ENCODE assay signal across 8 cellular contexts in the genomic region with DNA sequence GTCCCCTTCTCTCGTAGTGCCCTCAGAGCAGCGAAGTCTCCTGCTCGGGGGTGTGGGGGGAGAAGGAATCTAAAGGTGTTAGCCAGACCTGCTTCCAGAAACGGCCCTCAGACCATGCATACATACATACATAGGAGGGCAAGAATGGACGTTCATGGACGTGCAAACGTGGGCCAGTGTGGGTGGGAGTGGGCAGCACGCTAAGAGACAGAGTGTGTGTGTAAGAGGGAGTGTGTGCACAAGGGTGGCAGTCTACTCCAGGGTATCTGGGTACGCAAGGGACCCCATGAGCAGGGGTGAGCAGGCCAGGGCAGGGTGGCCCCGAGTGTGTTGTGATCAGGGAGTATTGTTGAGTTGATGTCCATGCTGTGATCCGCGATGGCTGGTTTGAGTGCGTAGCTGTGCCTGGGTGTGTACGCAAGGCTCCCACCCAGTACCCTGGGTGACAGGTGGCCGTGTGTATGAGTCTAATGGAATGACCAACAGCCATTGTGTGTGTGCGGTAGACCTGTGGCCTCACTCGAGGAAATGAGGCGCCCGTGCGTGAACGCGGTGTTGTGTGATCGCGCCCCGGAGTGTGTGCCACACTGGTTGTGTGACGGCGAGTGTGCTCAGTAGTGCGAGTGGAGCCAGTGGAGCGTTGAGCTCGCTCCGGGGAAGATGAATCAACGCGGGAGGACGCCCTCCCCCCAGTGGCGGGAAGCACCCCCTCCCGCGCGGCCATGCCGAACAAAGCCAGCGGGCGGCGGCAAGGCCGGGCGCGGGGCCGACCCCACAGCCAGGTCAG. TPM values are rescaled to one million over a fixed set of nuclear protein-coding genes. Genes with fewer than 3 reads are reported as not detected.
DNase-seq lines count a peak whose midpoint lies in the region; ATAC-seq and TF ChIP-seq lines count a peak whose summit lies in the region.

No MANE protein-coding gene starts in this region.

- H3K27ac Mint-ChIP-seq in activated CD4-positive, alpha-beta memory T cell treated with anti-CD3 and anti-CD28 coated beads for 36 hours: peak overlapping the region; percentile 62

- peak; percentile 40 for DNase-seq in activated T-cell treated with anti-CD3 and anti-CD28 coated beads, Interleukin-2, amount 50 U/mL, for 1 hour
- DNase-seq in activated T-cell treated with anti-CD3 and anti-CD28 coated beads for 4 hours: no peak
- DNase-seq in activated CD4-positive, alpha-beta memory T cell treated with anti-CD3 and anti-CD28 coated beads for 36 hours: peak; percentile 35
- no peak for DNase-seq in left ventricle myocardium inferior
- DNase-seq in stimulated activated CD8-positive, alpha-beta memory T cell treated with anti-CD3 and anti-CD28 coated beads, Interleukin-4, amount 100 ng/mL, for 48 hours: peak; percentile 45
- DNase-seq in iPS-NIHi7 (ENCODE audit: extremely low spot score): no peak
- DNase-seq in NCI-H524 treated with DMSO at 0.1 percent for 48 hours (lab: John Stamatoyannopoulos, UW): no peak

- H3K27ac ChIP-seq in left ventricle myocardium inferior (replicated peaks): no peak overlapping the region

- H3K4me1 Mint-ChIP-seq in activated CD4-positive, alpha-beta memory T cell treated with anti-CD3 and anti-CD28 coated beads for 36 hours (ENCODE audit: low read depth): peaks cover 15% of the 10 kb centered on the region

- peak; percentile 23 for ATAC-seq in HG03196 (IDR thresholded peaks at IDR 0.05; ENCODE audit: unreplicated experiment)

- intact Hi-C loops in activated CD4-positive, alpha-beta memory T cell treated with anti-CD3 and anti-CD28 coated beads for 36 hours (cut with micrococcal nuclease): no loop called here
- intact Hi-C loops in left ventricle myocardium inferior (cut with micrococcal nuclease): no loop called here

- H3K27me3 ChIP-seq in left ventricle myocardium inferior (ENCODE audit: low read depth): peaks cover 54% of the 10 kb centered on the region

- peaks cover 19% of the 10 kb centered on the region for H3K27me3 Mint-ChIP-seq in activated CD4-positive, alpha-beta memory T cell treated with anti-CD3 and anti-CD28 coated beads for 36 hours

- peaks cover 16% of the 10 kb centered on the region for H3K4me1 ChIP-seq in left ventricle myocardium inferior

- no peaks in the 10 kb centered on the region for H3K36me3 ChIP-seq in left ventricle myocardium inferior

- no peaks in the 10 kb centered on the region for H3K9me3 ChIP-seq in left ventricle myocardium inferior (replicated peaks)

- peak overlapping the region; percentile 73 for H3K4me3 ChIP-seq in left ventricle myocardium inferior

- H3K9me3 Mint-ChIP-seq in activated CD4-positive, alpha-beta memory T cell treated with anti-CD3 and anti-CD28 coated beads for 36 hours: no peaks in the 10 kb centered on the region

- peaks cover 1% of the 10 kb centered on the region for H3K36me3 Mint-ChIP-seq in activated CD4-positive, alpha-beta memory T cell treated with anti-CD3 and anti-CD28 coated beads for 36 hours

- CTCF ChIA-PET in activated CD4-positive, alpha-beta memory T cell treated with anti-CD3 and anti-CD28 coated beads for 36 hours (lab: Charles Lee): interaction anchor here (1.0 to 2.3 kb wide), 3 partner anchors 37 to 193 kb away, joined by 3 to 6 read pairs (median 3); a partner anchor contains a TSS

- H3K4me3 Mint-ChIP-seq in activated CD4-positive, alpha-beta memory T cell treated with anti-CD3 and anti-CD28 coated beads for 36 hours: peak overlapping the region; percentile 90

- TF ChIP-seq CTCF in left ventricle myocardium inferior (IDR thresholded peaks at IDR 0.05; ENCODE audit: borderline replicate concordance): no peak

- POLR2A ChIA-PET in activated CD4-positive, alpha-beta memory T cell treated with anti-CD3 and anti-CD28 coated beads for 36 hours (lab: Charles Lee): no interaction called here

RNA-seq across cellular contexts. Expression of a gene that starts 0.8 kb away (rescaled TPM):
- 1 to 10 TPM; 4.5 to 5.3 TPM for total RNA-seq in activated CD4-positive, alpha-beta memory T cell treated with anti-CD3 and anti-CD28 coated beads for 36 hours
- total RNA-seq in left ventricle myocardium inferior: 0.58 TPM

RNA-seq across cellular contexts. Expression of a gene that starts 21.2 kb away (rescaled TPM):
- under 1 TPM in 1 of 2 experiments, not detected in 1; 0.31 TPM for total RNA-seq in activated CD4-positive, alpha-beta memory T cell treated with anti-CD3 and anti-CD28 coated beads for 36 hours
- total RNA-seq in left ventricle myocardium inferior: 0.44 TPM

RNA-seq across cellular contexts. Expression of a gene that starts 21.3 kb away (rescaled TPM):
- not detected for total RNA-seq in activated CD4-positive, alpha-beta memory T cell treated with anti-CD3 and anti-CD28 coated beads for 36 hours
- not detected for total RNA-seq in left ventricle myocardium inferior

RNA-seq across cellular contexts. Expression of a gene that starts 38.2 kb away (rescaled TPM):
- 10 to 100 TPM; 25.2 to 25.3 TPM for total RNA-seq in activated CD4-positive, alpha-beta memory T cell treated with anti-CD3 and anti-CD28 coated beads for 36 hours
- total RNA-seq in left ventricle myocardium inferior: 31.0 TPM

RNA-seq across cellular contexts. Expression of a gene that starts 60.0 kb away (rescaled TPM):
- under 1 TPM; 0.36 to 0.38 TPM for total RNA-seq in activated CD4-positive, alpha-beta memory T cell treated with anti-CD3 and anti-CD28 coated beads for 36 hours
- 0.33 TPM for total RNA-seq in left ventricle myocardium inferior

Comparison
In these comparisons a context has a peak if more than half of its experiments do, and no peak if none do; other contexts are left out.
1. DNase-seq: peak in activated T-cell treated with anti-CD3 and anti-CD28 coated beads, Interleukin-2, amount 50 U/mL, for 1 hour (single experiment), activated CD4-positive, alpha-beta memory T cell treated with anti-CD3 and anti-CD28 coated beads for 36 hours (single experiment) and stimulated activated CD8-positive, alpha-beta memory T cell treated with anti-CD3 and anti-CD28 coated beads, Interleukin-4, amount 100 ng/mL, for 48 hours (single experiment); none in activated T-cell treated with anti-CD3 and anti-CD28 coated beads for 4 hours (single experiment), left ventricle myocardium inferior (single experiment), iPS-NIHi7 (single experiment) and NCI-H524 treated with DMSO at 0.1 percent for 48 hours (single experiment).